Comparison of ENCODE assay signal across 13 cellular contexts in genomic region chr2:102025583-102026267, GRCh38. TPM values are rescaled to one million over a fixed set of nuclear protein-coding genes. Genes with fewer than 3 reads are reported as not detected.
DNase-seq lines count a peak whose midpoint lies in the region; ATAC-seq and TF ChIP-seq lines count a peak whose summit lies in the region.
"Had no signal": no experiment of that assay in that cellular context is flagged by ENCODE, and none has a peak within 500 bp of the region (broad histone marks: within the 10 kb centered on the region; RNA-seq: fewer than 3 reads in every experiment).

No MANE protein-coding gene starts in this region.

- H3K4me1 Mint-ChIP-seq in nephron progenitor cell: peaks cover 59% of the 10 kb centered on the region
- peaks cover 12% of the 10 kb centered on the region for H3K4me1 Mint-ChIP-seq in activated CD8-positive, alpha-beta memory T cell treated with anti-CD3 and anti-CD28 coated beads, Interleukin-2, amount 10 ng/mL, durations not matched to agents 7 days and 5 days

- H3K27ac Mint-ChIP-seq in nephron progenitor cell: peak overlapping the region; percentile 11
- H3K27ac Mint-ChIP-seq in activated CD8-positive, alpha-beta memory T cell treated with anti-CD3 and anti-CD28 coated beads, Interleukin-2, amount 10 ng/mL, durations not matched to agents 7 days and 5 days: no peak overlapping the region

- ATAC-seq in GM18508 (IDR thresholded peaks at IDR 0.05; ENCODE audit: insufficient read depth, unreplicated experiment) (peak; percentile 40), GM21717 (IDR thresholded peaks at IDR 0.05; ENCODE audit: unreplicated experiment) (peak; percentile 59), HG03442 (IDR thresholded peaks at IDR 0.05; ENCODE audit: unreplicated experiment) (peak; percentile 52), mucosa of descending colon (no peak)
- ATAC-seq in activated CD8-positive, alpha-beta memory T cell treated with anti-CD3 and anti-CD28 coated beads, Interleukin-2, amount 10 ng/mL, durations not matched to agents 7 days and 5 days: no peak

- CTCF ChIA-PET in activated CD8-positive, alpha-beta memory T cell treated with anti-CD3 and anti-CD28 coated beads, Interleukin-2, amount 10 ng/mL, durations not matched to agents 7 days and 5 days (lab: Charles Lee): interaction anchor here (5.0 kb wide), 1 partner anchor 215 kb away, joined by 35 read pairs; no protein-coding TSS in a partner anchor

- peaks cover 5% of the 10 kb centered on the region for H3K36me3 Mint-ChIP-seq in nephron progenitor cell (ENCODE audit: low read depth)
- no peaks in the 10 kb centered on the region for H3K36me3 Mint-ChIP-seq in activated CD8-positive, alpha-beta memory T cell treated with anti-CD3 and anti-CD28 coated beads, Interleukin-2, amount 10 ng/mL, durations not matched to agents 7 days and 5 days

- TF ChIP-seq CTCF in nephron progenitor cell (IDR thresholded peaks at IDR 0.05): no peak
- TF ChIP-seq CTCF in colonic mucosa (IDR thresholded peaks at IDR 0.05): no peak
- TF ChIP-seq CTCF in mucosa of descending colon (IDR thresholded peaks at IDR 0.05): no peak

- H3K9me3 ChIP-seq in colonic mucosa: no peaks in the 10 kb centered on the region
- no peaks in the 10 kb centered on the region for H3K9me3 ChIP-seq in mucosa of descending colon
- H3K9me3 ChIP-seq: prostate gland, SJSA1 had no signal

- H3K4me3 ChIP-seq in colonic mucosa (no peak overlapping the region), mucosa of descending colon (no peak overlapping the region)
- H3K4me3 ChIP-seq: coronary artery, prostate gland, SJSA1 had no signal

- DNase-seq in nephron progenitor cell (no peak), DMS53 (lab: John Stamatoyannopoulos, UW) (no peak), colonic mucosa (no peak), mucosa of descending colon (no peak)
- DNase-seq in activated CD8-positive, alpha-beta memory T cell treated with anti-CD3 and anti-CD28 coated beads, Interleukin-2, amount 10 ng/mL, durations not matched to agents 7 days and 5 days: no peak
- DNase-seq: activated CD8-positive, alpha-beta memory T cell treated with anti-CD3 and anti-CD28 coated beads, Interleukin-2, amount 50 U/mL, for 48 hours; NCI-H1436 had no signal

- no peak overlapping the region for H3K9ac ChIP-seq in colonic mucosa (ENCODE audit: low read depth in 2 of 2, low read length in 2 of 2)

- H3K4me3 Mint-ChIP-seq in nephron progenitor cell: no peak overlapping the region
- no peak overlapping the region for H3K4me3 Mint-ChIP-seq in activated CD8-positive, alpha-beta memory T cell treated with anti-CD3 and anti-CD28 coated beads, Interleukin-2, amount 10 ng/mL, durations not matched to agents 7 days and 5 days

- no peak overlapping the region for H3K27ac ChIP-seq in colonic mucosa
- H3K27ac ChIP-seq: SJSA1 had no signal

- no peaks in the 10 kb centered on the region for H3K36me3 ChIP-seq in colonic mucosa
- H3K36me3 ChIP-seq in mucosa of descending colon (ENCODE audit: low read depth): no peaks in the 10 kb centered on the region
- H3K36me3 ChIP-seq: prostate gland, SJSA1 had no signal

- intact Hi-C loops in colonic mucosa (cut with DNase I): loop anchor here (10.0 kb wide), 1 partner anchor 429 kb away; no protein-coding TSS in a partner anchor
- intact Hi-C loops in mucosa of descending colon (cut with DNase I, micrococcal nuclease): loop anchor here in 1 of 2 donors (10.0 kb wide), 1 partner anchor 119 kb away; the partner anchor contains the start of gene IL1R1

- H3K9me3 Mint-ChIP-seq in nephron progenitor cell: peaks cover 13% of the 10 kb centered on the region
- no peaks in the 10 kb centered on the region for H3K9me3 Mint-ChIP-seq in activated CD8-positive, alpha-beta memory T cell treated with anti-CD3 and anti-CD28 coated beads, Interleukin-2, amount 10 ng/mL, durations not matched to agents 7 days and 5 days (ENCODE audit: low read depth)

- no peaks in the 10 kb centered on the region for H3K27me3 ChIP-seq in colonic mucosa
- H3K27me3 ChIP-seq: SJSA1 had no signal

- peaks cover 3% of the 10 kb centered on the region for H3K27me3 Mint-ChIP-seq in nephron progenitor cell (ENCODE audit: low read depth, poor library complexity)
- no peaks in the 10 kb centered on the region for H3K27me3 Mint-ChIP-seq in activated CD8-positive, alpha-beta memory T cell treated with anti-CD3 and anti-CD28 coated beads, Interleukin-2, amount 10 ng/mL, durations not matched to agents 7 days and 5 days

- H3K4me1 ChIP-seq in colonic mucosa (no peaks in the 10 kb centered on the region), mucosa of descending colon (ENCODE audit: low read depth) (no peaks in the 10 kb centered on the region)

RNA-seq across cellular contexts. Expression of gene IL1R2, which starts 34.0 kb away (rescaled TPM):
- 100 to 1,000 TPM in 1 of 2 donors, 10 to 100 TPM in 1; 50.1 to 152 TPM for total RNA-seq in colonic mucosa
- total RNA-seq in mucosa of descending colon: 10 to 100 TPM; 17.9 to 40.3 (median 39.8) TPM
- under 1 TPM in 1 of 2 experiments, not detected in 1; 0.88 TPM for total RNA-seq in activated CD8-positive, alpha-beta memory T cell treated with anti-CD3 and anti-CD28 coated beads, Interleukin-2, amount 10 ng/mL, durations not matched to agents 7 days and 5 days
- total RNA-seq: SJSA1 had no signal

Comparison
In these comparisons a context has a peak if more than half of its experiments do, and no peak if none do; other contexts are left out.
1. ATAC-seq: peak in GM18508 (single experiment), GM21717 (single experiment) and HG03442 (single experiment); none in mucosa of descending colon (single experiment) and activated CD8-positive, alpha-beta memory T cell treated with anti-CD3 and anti-CD28 coated beads, Interleukin-2, amount 10 ng/mL, durations not matched to agents 7 days and 5 days (single experiment).
2. RNA of gene IL1R2, which starts 34.0 kb away (total RNA-seq): 50.1 to 152 TPM in colonic mucosa and 17.9 to 40.3 TPM in mucosa of descending colon; 0.88 TPM in activated CD8-positive, alpha-beta memory T cell treated with anti-CD3 and anti-CD28 coated beads, Interleukin-2, amount 10 ng/mL, durations not matched to agents 7 days and 5 days; every median in the first group is over 10 times any median in the second.